In the genomic region with DNA sequence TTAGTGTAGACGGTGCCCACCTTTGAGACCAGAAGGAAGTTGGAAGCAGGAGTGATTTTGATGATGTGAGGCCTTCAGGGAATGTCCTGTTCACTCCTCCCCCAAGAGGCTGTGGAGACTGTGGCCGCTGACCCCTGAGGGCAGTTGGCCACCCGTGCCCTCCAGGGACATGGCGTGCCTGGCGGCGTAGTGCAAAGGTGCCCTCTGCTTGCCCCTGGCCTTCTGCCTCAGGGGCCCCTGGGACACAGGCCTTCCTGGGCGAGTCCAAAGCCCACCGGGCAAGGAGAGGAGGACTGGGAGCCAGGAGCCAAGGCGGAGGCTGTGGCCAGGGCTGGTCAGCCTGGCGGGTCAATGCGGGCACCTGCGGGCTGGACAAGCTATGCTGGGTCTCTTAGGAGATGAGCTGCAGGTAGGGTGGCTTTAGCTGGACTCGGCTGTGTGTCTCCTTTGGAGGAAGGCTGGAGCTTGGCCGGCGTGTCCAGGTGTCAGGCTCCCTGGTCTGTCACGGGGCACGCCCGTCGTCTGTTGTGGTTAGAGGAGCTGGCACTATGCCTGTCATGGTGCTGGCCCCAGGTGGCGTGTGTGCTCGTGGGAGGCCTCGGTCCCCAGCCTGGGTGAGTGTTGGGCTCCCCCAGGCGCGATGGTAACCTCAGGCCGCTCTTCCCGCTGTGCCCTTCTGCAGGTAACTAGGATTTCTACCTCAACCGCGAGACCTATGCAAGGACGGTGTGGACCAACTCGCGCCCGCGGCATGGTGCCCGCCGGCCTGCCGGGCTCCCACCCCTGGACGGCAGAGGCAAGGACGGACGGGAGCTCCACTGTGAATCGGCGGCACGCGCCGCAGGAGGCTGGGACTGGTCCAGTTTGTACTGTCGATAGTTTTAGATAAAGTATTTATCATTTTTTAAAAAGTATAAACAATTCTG, we compare ENCODE assay signal across 25 cellular contexts. TPM values are rescaled to one million over a fixed set of nuclear protein-coding genes. Genes with fewer than 3 reads are reported as not detected.
DNase-seq lines count a peak whose midpoint lies in the region; ATAC-seq and TF ChIP-seq lines count a peak whose summit lies in the region.
"Had no signal": no experiment of that assay in that cellular context is flagged by ENCODE, and none has a peak within 500 bp of the region (broad histone marks: within the 10 kb centered on the region; RNA-seq: fewer than 3 reads in every experiment).

No MANE protein-coding gene starts in this region.

- no peak overlapping the region for H2AFZ ChIP-seq in neuronal stem cell (ENCODE audit: low read length)

- no peak overlapping the region for H2BK120ac ChIP-seq in neuronal stem cell (ENCODE audit: low read depth, low read length)

- no peak overlapping the region for H2BK15ac ChIP-seq in neuronal stem cell (ENCODE audit: low read length)

- no CpG with 5 or more reads among the region's 45 CpGs for WGBS in neuronal stem cell (ENCODE audit: extremely low coverage in 2 of 2, insufficient read length in 2 of 2, insufficient replicate concordance in 1 of 2), 2 donors

- ATAC-seq in HG03354 (IDR thresholded peaks at IDR 0.05; ENCODE audit: poor library complexity, severe bottlenecking, unreplicated experiment): no peak
- no peak for ATAC-seq in GM18873 (IDR thresholded peaks at IDR 0.05; ENCODE audit: low FRiP score, unreplicated experiment)
- ATAC-seq: activated T-helper 17 cell treated with anti-CD3 and anti-CD28 coated beads, Interleukin-2, amount 50 U/mL, for 72 hours; body of pancreas; sciatic nerve had no signal

- intact Hi-C loops in Caco-2 (cut with micrococcal nuclease; ENCODE audit: unreplicated experiment): no loop called here

- peak overlapping the region; percentile 45 for H3K27ac Mint-ChIP-seq in Caco-2 (ENCODE audit: unreplicated experiment)
- peak overlapping the region in 2 of 3 donors; percentile 27 to 74 for H3K27ac Mint-ChIP-seq in IgD-negative memory B cell
- no peak overlapping the region for H3K27ac Mint-ChIP-seq in endothelial cell (ENCODE audit: unreplicated experiment)
- H3K27ac Mint-ChIP-seq: activated T-helper 17 cell treated with anti-CD3 and anti-CD28 coated beads, Interleukin-2, amount 50 U/mL, for 72 hours had no signal

- H3K27me3 ChIP-seq in Caco-2 (replicated peaks; ENCODE audit: control insufficient read depth, insufficient read depth, low read length) (no peaks in the 10 kb centered on the region), neuronal stem cell (ENCODE audit: control insufficient read depth in 3 of 3, insufficient read depth in 3 of 3, low read depth in 1 of 3, low read length in 3 of 3) (no peaks in the 10 kb centered on the region)
- H3K27me3 ChIP-seq: body of pancreas, esophagus muscularis mucosa had no signal

- H3K4me1 Mint-ChIP-seq in Caco-2 (ENCODE audit: low read depth, unreplicated experiment): no peaks in the 10 kb centered on the region
- peaks cover 14 to 17% (median 15%) of the 10 kb centered on the region in 3 donors for H3K4me1 Mint-ChIP-seq in IgD-negative memory B cell
- H3K4me1 Mint-ChIP-seq in endothelial cell (ENCODE audit: unreplicated experiment): peaks cover 7% of the 10 kb centered on the region
- H3K4me1 Mint-ChIP-seq: nephron had no signal

- no peaks in the 10 kb centered on the region for H3K9me3 Mint-ChIP-seq in Caco-2 (ENCODE audit: unreplicated experiment)
- H3K9me3 Mint-ChIP-seq in IgD-negative memory B cell: no peaks in the 10 kb centered on the region
- H3K9me3 Mint-ChIP-seq in endothelial cell (ENCODE audit: unreplicated experiment): no peaks in the 10 kb centered on the region
- H3K9me3 Mint-ChIP-seq: activated T-helper 17 cell treated with anti-CD3 and anti-CD28 coated beads, Interleukin-2, amount 50 U/mL, for 72 hours; nephron; type B pancreatic cell had no signal

- no peak overlapping the region for H3K4me3 ChIP-seq in Caco-2 (ENCODE audit: low read depth, low read length)
- peak overlapping the region in 1 of 2 donors; percentile 27 for H3K4me3 ChIP-seq in neuronal stem cell (ENCODE audit: low read length in 2 of 2)
- H3K4me3 ChIP-seq: body of pancreas, esophagus muscularis mucosa, left ventricle myocardium inferior had no signal

- H3K4ac ChIP-seq in neuronal stem cell (ENCODE audit: low read length): no peak overlapping the region

- no peaks in the 10 kb centered on the region for H3K4me1 ChIP-seq in Caco-2
- no peaks in the 10 kb centered on the region for H3K4me1 ChIP-seq in neuronal stem cell (ENCODE audit: control insufficient read depth in 2 of 2, insufficient read depth in 1 of 2, low read depth in 1 of 2, low read length in 2 of 2)

- H3K23ac ChIP-seq in neuronal stem cell (ENCODE audit: low read depth, low read length, poor library complexity): peak overlapping the region; percentile 73

- H3K4me2 ChIP-seq in neuronal stem cell (ENCODE audit: insufficient read depth, low read length, poor library complexity, severe bottlenecking): no peak overlapping the region

- no peaks in the 10 kb centered on the region for H3K9me3 ChIP-seq in Caco-2
- H3K9me3 ChIP-seq in neuronal stem cell (replicated peaks in 1 of 2; ENCODE audit: control insufficient read depth in 2 of 2, insufficient read depth in 1 of 2, low read depth in 1 of 2, low read length in 2 of 2): no peaks in the 10 kb centered on the region
- H3K9me3 ChIP-seq: body of pancreas, esophagus muscularis mucosa, left ventricle myocardium inferior had no signal

- peak overlapping the region; percentile 44 for H3K9ac ChIP-seq in neuronal stem cell (ENCODE audit: low read depth, low read length, poor library complexity)

- H3K79me1 ChIP-seq in neuronal stem cell (ENCODE audit: low read depth, low read length): peaks cover 12% of the 10 kb centered on the region

- POLR2A ChIA-PET in Caco-2 (lab: Charles Lee): no interaction called here

- CTCF ChIA-PET in Caco-2 (lab: Charles Lee): no interaction called here

- no peak for DNase-seq in Caco-2
- DNase-seq in endothelial cell (ENCODE audit: low spot score): no peak
- no peak for DNase-seq in neuronal stem cell (ENCODE audit: low spot score)
- DNase-seq in NCI-H2196 (lab: John Stamatoyannopoulos, UW; ENCODE audit: unreplicated experiment): no peak
- DNase-seq in NCI-H526 treated with DMSO at 0.1 percent for 48 hours (lab: John Stamatoyannopoulos, UW): no peak
- DNase-seq: activated CD4-positive, alpha-beta T cell treated with anti-CD3 and anti-CD28 coated beads, Interleukin-2, amount 50 U/mL, for 1 hour; body of pancreas; effector CD8-positive, alpha-beta T cell; foreskin melanocyte; GF-D8; GOT3; left ventricle myocardium inferior; midbrain; NCI-H1694 treated with DMSO at 0.1 percent for 48 hours; NCI-H2171 treated with DMSO at 0.1 percent for 48 hours; NCI-H748 treated with DMSO at 0.1 percent for 48 hours; T1000 had no signal

- no peak overlapping the region for H3K18ac ChIP-seq in neuronal stem cell (ENCODE audit: low read length)

- no peak for TF ChIP-seq CTCF in Caco-2 (IDR thresholded peaks at IDR 0.05; ENCODE audit: insufficient read depth in 1 of 2, low read depth in 1 of 2, low read length in 1 of 2, severe bottlenecking in 1 of 2, unreplicated experiment in 1 of 2)
- TF ChIP-seq CTCF in endothelial cell (IDR thresholded peaks at IDR 0.05; ENCODE audit: unreplicated experiment): no peak

- H3K4me3 Mint-ChIP-seq in Caco-2 (ENCODE audit: unreplicated experiment): no peak overlapping the region
- peak overlapping the region in 1 of 4 donors; percentile 74 for H3K4me3 Mint-ChIP-seq in IgD-negative memory B cell
- H3K4me3 Mint-ChIP-seq in endothelial cell (ENCODE audit: unreplicated experiment): peak overlapping the region; percentile 69
- H3K4me3 Mint-ChIP-seq: activated T-helper 17 cell treated with anti-CD3 and anti-CD28 coated beads, Interleukin-2, amount 50 U/mL, for 72 hours had no signal

- no peak overlapping the region for H2AK5ac ChIP-seq in neuronal stem cell (ENCODE audit: low read depth, low read length)

- H3K36me3 ChIP-seq in Caco-2 (ENCODE audit: control insufficient read depth, insufficient read depth, low read length) (peaks cover 3% of the 10 kb centered on the region; the same call in 1 of the 2 replicates), neuronal stem cell (replicated peaks in 1 of 2; ENCODE audit: control insufficient read depth in 2 of 2, insufficient read depth in 2 of 2, low read length in 2 of 2) (peaks cover 57 to 92% of the 10 kb centered on the region in 2 donors)

- H3K14ac ChIP-seq in neuronal stem cell (ENCODE audit: low read length): no peak overlapping the region

- H3K27ac ChIP-seq in neuronal stem cell (replicated peaks; ENCODE audit: low read length): no peak overlapping the region
- H3K27ac ChIP-seq: body of pancreas, esophagus muscularis mucosa, left ventricle myocardium inferior had no signal

- H4K8ac ChIP-seq in neuronal stem cell (ENCODE audit: low read depth, low read length): peak overlapping the region; percentile 43

- peaks cover 96% of the 10 kb centered on the region for H3K36me3 Mint-ChIP-seq in Caco-2 (ENCODE audit: insufficient read depth, unreplicated experiment)
- peaks cover 1% of the 10 kb centered on the region for H3K36me3 Mint-ChIP-seq in IgD-negative memory B cell
- peaks cover 24% of the 10 kb centered on the region for H3K36me3 Mint-ChIP-seq in endothelial cell (ENCODE audit: low read depth, unreplicated experiment)
- H3K36me3 Mint-ChIP-seq: type B pancreatic cell had no signal

- H2BK5ac ChIP-seq in neuronal stem cell (ENCODE audit: low read length): no peak overlapping the region

- no peak overlapping the region for H4K91ac ChIP-seq in neuronal stem cell (ENCODE audit: low read depth, low read length, poor library complexity)

- no TSS peak for BruUV-seq in Caco-2 (replicated peaks; lab: Mats Ljungman, UMichigan)

- H3K27me3 Mint-ChIP-seq in Caco-2 (ENCODE audit: insufficient read depth, unreplicated experiment) (no peaks in the 10 kb centered on the region), IgD-negative memory B cell (no peaks in the 10 kb centered on the region), endothelial cell (ENCODE audit: unreplicated experiment) (peaks cover 18% of the 10 kb centered on the region)
- H3K27me3 Mint-ChIP-seq: activated T-helper 17 cell treated with anti-CD3 and anti-CD28 coated beads, Interleukin-2, amount 50 U/mL, for 72 hours; type B pancreatic cell had no signal

- H2BK12ac ChIP-seq in neuronal stem cell (ENCODE audit: low read length): no peak overlapping the region

RNA-seq across cellular contexts. Expression of a gene that starts 6.8 kb away (rescaled TPM):
- total RNA-seq in Caco-2 (2022) (119 TPM in 2 replicates), endothelial cell (ENCODE audit: unreplicated experiment) (126 TPM)
- 163 TPM for polyA plus RNA-seq in IgD-negative memory B cell
- 94.6 TPM for polyA plus RNA-seq in neuronal stem cell (2013, experiment 1 of 2)
- 92.1 TPM for polyA plus RNA-seq in neuronal stem cell (2013, experiment 2 of 2)

RNA-seq across cellular contexts. Expression of a gene that starts 7.3 kb away (rescaled TPM):
- total RNA-seq in Caco-2 (2022) (129 and 135 TPM in 2 replicates), endothelial cell (ENCODE audit: unreplicated experiment) (137 TPM)
- polyA plus RNA-seq in IgD-negative memory B cell: 37.8 TPM
- polyA plus RNA-seq in neuronal stem cell (2013, experiment 1 of 2): 117 TPM
- 115 TPM for polyA plus RNA-seq in neuronal stem cell (2013, experiment 2 of 2)

RNA-seq across cellular contexts. Expression of a gene that starts 19.8 kb away (rescaled TPM):
- 19.3 and 19.4 TPM in 2 replicates for total RNA-seq in Caco-2 (2022)
- 0.15 TPM for polyA plus RNA-seq in IgD-negative memory B cell
- 5.6 TPM for total RNA-seq in endothelial cell (ENCODE audit: unreplicated experiment)
- 10.1 TPM for polyA plus RNA-seq in neuronal stem cell (2013, experiment 1 of 2)
- polyA plus RNA-seq in neuronal stem cell (2013, experiment 2 of 2): 9.2 TPM

RNA-seq across cellular contexts. Expression of a gene that starts 26.9 kb away (rescaled TPM):
- total RNA-seq in Caco-2 (2022) (not detected in 2 replicates), endothelial cell (ENCODE audit: unreplicated experiment) (not detected)
- polyA plus RNA-seq in IgD-negative memory B cell: 4.3 TPM
- polyA plus RNA-seq in neuronal stem cell (2013, experiment 1 of 2): 0.22 TPM
- 0.15 TPM for polyA plus RNA-seq in neuronal stem cell (2013, experiment 2 of 2)
- total RNA-seq: body of pancreas, esophagus muscularis mucosa, sciatic nerve had no signal

RNA-seq across cellular contexts. Expression of a gene that starts 52.6 kb away (rescaled TPM):
- total RNA-seq in Caco-2 (2022) (not detected in 2 replicates), endothelial cell (ENCODE audit: unreplicated experiment) (0.97 TPM)
- 0.26 TPM for polyA plus RNA-seq in IgD-negative memory B cell
- not detected for polyA plus RNA-seq in neuronal stem cell (2013, experiment 1 of 2)
- not detected for polyA plus RNA-seq in neuronal stem cell (2013, experiment 2 of 2)
